20 cellular contexts compared by ENCODE assay signal in genomic region chr20:38939686-38940085, GRCh38.
"Had no signal": no experiment of that assay in that cellular context is flagged by ENCODE, and none has a peak within 500 bp of the region (broad histone marks: within the 10 kb centered on the region; RNA-seq: fewer than 3 reads in every experiment).

No MANE protein-coding gene starts in this region.

- H3K27me3 Mint-ChIP-seq: central memory CD8-positive, alpha-beta T cell; naive thymus-derived CD8-positive, alpha-beta T cell had no signal

- H3K36me3 Mint-ChIP-seq: immature natural killer cell had no signal

- H3K9me3 Mint-ChIP-seq: central memory CD8-positive, alpha-beta T cell; immature natural killer cell; naive thymus-derived CD8-positive, alpha-beta T cell; neural crest cell had no signal

- H3K4me1 Mint-ChIP-seq: central memory CD8-positive, alpha-beta T cell; immature natural killer cell had no signal

- ATAC-seq: gastroesophageal sphincter; left cardiac atrium; left ventricle myocardium superior; mucosa of descending colon; naive thymus-derived CD8-positive, alpha-beta T cell; sciatic nerve had no signal

- H3K4me3 Mint-ChIP-seq: central memory CD8-positive, alpha-beta T cell; immature natural killer cell; naive thymus-derived CD8-positive, alpha-beta T cell; neural crest cell had no signal

- DNase-seq: foreskin fibroblast; immature natural killer cell; kidney; left cardiac atrium; left ventricle myocardium superior; mucosa of descending colon; naive thymus-derived CD8-positive, alpha-beta T cell; nucleus accumbens; ovary; retina; stimulated activated CD4-positive, alpha-beta T cell treated with anti-CD3 and anti-CD28 coated beads, Interleukin-2, amount 100 ng/mL, for 24 hours; stimulated activated CD4-positive, alpha-beta T cell treated with anti-CD3 and anti-CD28 coated beads, Interleukin-4, amount 100 ng/mL, for 4 hours; stimulated activated naive CD4-positive, alpha-beta T cell treated with Interleukin-2 at 50 U/mL for 16 hours; tibial artery; upper lobe of left lung; uterus had no signal
